ENCODE assay signal across 8 cellular contexts in the genomic region with DNA sequence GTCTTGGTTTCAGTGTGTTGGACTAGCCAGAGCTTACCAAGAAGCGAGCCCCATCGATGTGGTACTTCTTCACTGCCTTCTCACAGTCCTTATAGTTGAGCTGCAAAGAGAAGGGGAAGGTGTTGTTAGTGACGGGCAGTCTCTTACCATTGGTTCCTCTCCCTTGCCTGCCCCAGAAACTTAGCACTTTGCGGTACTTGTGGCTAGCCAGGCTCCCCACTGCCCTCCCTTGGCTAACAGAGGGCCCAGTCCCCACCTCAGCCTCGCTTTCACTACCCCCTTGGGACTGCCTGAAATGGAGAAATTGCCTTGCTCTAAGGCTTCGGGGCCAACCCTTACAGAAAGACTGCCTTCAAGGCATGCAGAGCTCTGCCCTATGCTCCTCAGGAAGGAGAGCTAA. TPM values are rescaled to one million over a fixed set of nuclear protein-coding genes. Genes with fewer than 3 reads are reported as not detected.
DNase-seq lines count a peak whose midpoint lies in the region; ATAC-seq and TF ChIP-seq lines count a peak whose summit lies in the region.

No MANE protein-coding gene starts in this region.

- no peaks in the 10 kb centered on the region for H3K9me3 ChIP-seq in Peyer's patch

- no peaks in the 10 kb centered on the region for H3K9me3 Mint-ChIP-seq in activated CD4-positive, alpha-beta T cell treated with anti-CD3 and anti-CD28 coated beads, Interleukin-2, amount 10 ng/mL, durations not matched to agents 7 days and 5 days

- H3K4me3 ChIP-seq in Peyer's patch = peak overlapping the region in 2 of 4 donors; percentile 9 to 60
- peak overlapping the region in 1 of 59 donors; percentile 7 for H3K4me3 ChIP-seq in dorsolateral prefrontal cortex

- ATAC-seq in HG02798 (IDR thresholded peaks at IDR 0.05; ENCODE audit: poor library complexity, unreplicated experiment) (peak; percentile 80), left cardiac atrium (peak; percentile 46 to 61)

- H3K4me3 Mint-ChIP-seq in activated CD4-positive, alpha-beta T cell treated with anti-CD3 and anti-CD28 coated beads, Interleukin-2, amount 10 ng/mL, durations not matched to agents 7 days and 5 days = peak overlapping the region; percentile 96

- peaks cover 0 to 11% (median 5%) of the 10 kb centered on the region in 4 donors for H3K4me1 ChIP-seq in Peyer's patch

- DNase-seq in activated CD4-positive, alpha-beta T cell treated with anti-CD3 and anti-CD28 coated beads, Interleukin-2, amount 10 ng/mL, durations not matched to agents 7 days and 5 days = peak; percentile 60
- DNase-seq in activated CD4-positive, alpha-beta T cell treated with anti-CD3 and anti-CD28 coated beads, Interleukin-2, amount 50 U/mL, for 1 hour = no peak
- DNase-seq in Peyer's patch (peak in 2 of 3 donors; percentile 88 to 92), left cardiac atrium (no peak), kidney tubule cell (ENCODE audit: low spot score) (no peak), dorsolateral prefrontal cortex (no peak), LoVo (ENCODE audit: low spot score) (no peak)

- H3K36me3 ChIP-seq in Peyer's patch = no peaks in the 10 kb centered on the region

- TF ChIP-seq POLR2A in Peyer's patch (IDR thresholded peaks at IDR 0.05) = no peak

- H3K27me3 Mint-ChIP-seq in activated CD4-positive, alpha-beta T cell treated with anti-CD3 and anti-CD28 coated beads, Interleukin-2, amount 10 ng/mL, durations not matched to agents 7 days and 5 days = no peaks in the 10 kb centered on the region

- no peaks in the 10 kb centered on the region for H3K27me3 ChIP-seq in Peyer's patch
- H3K27me3 ChIP-seq in dorsolateral prefrontal cortex = no peaks in the 10 kb centered on the region

- peak overlapping the region in 3 of 4 donors; percentile 18 to 33 (median 22) for H3K27ac ChIP-seq in Peyer's patch
- H3K27ac ChIP-seq in dorsolateral prefrontal cortex = no peak overlapping the region

- peak overlapping the region; percentile 79 for H3K27ac Mint-ChIP-seq in activated CD4-positive, alpha-beta T cell treated with anti-CD3 and anti-CD28 coated beads, Interleukin-2, amount 10 ng/mL, durations not matched to agents 7 days and 5 days

- H3K36me3 Mint-ChIP-seq in activated CD4-positive, alpha-beta T cell treated with anti-CD3 and anti-CD28 coated beads, Interleukin-2, amount 10 ng/mL, durations not matched to agents 7 days and 5 days (ENCODE audit: low read depth) = peaks cover 93% of the 10 kb centered on the region

- no peak for TF ChIP-seq CTCF in Peyer's patch (IDR thresholded peaks at IDR 0.05)
- no peak for TF ChIP-seq CTCF in dorsolateral prefrontal cortex (IDR thresholded peaks at IDR 0.05 in 54 of 56, conservative IDR thresholded peaks at IDR 0.05 in 2 of 56; ENCODE audit: low read depth in 1 of 56, partially characterized antibody in 56 of 56)

- CTCF ChIA-PET in activated CD4-positive, alpha-beta T cell treated with anti-CD3 and anti-CD28 coated beads, Interleukin-2, amount 10 ng/mL, durations not matched to agents 7 days and 5 days (lab: Charles Lee) = interaction anchor here (0.5 to 8.0 kb wide), 10 partner anchors 10 to 620 kb away, joined by 3 to 47 read pairs (median 6); no protein-coding TSS in a partner anchor

- intact Hi-C loops in left cardiac atrium (cut with DNase I) = no loop called here
- intact Hi-C loops in dorsolateral prefrontal cortex (cut with DNase I) = no loop called here

- H3K4me1 Mint-ChIP-seq in activated CD4-positive, alpha-beta T cell treated with anti-CD3 and anti-CD28 coated beads, Interleukin-2, amount 10 ng/mL, durations not matched to agents 7 days and 5 days = peaks cover 71% of the 10 kb centered on the region

- POLR2A ChIA-PET in activated CD4-positive, alpha-beta T cell treated with anti-CD3 and anti-CD28 coated beads, Interleukin-2, amount 10 ng/mL, durations not matched to agents 7 days and 5 days (lab: Charles Lee) = interaction anchor here (0.5 to 3.1 kb wide), 5 partner anchors 10 to 38 kb away, joined by 3 to 14 read pairs (median 6); no protein-coding TSS in a partner anchor

RNA-seq across cellular contexts. Expression of a gene that starts 4.3 kb away (rescaled TPM):
- total RNA-seq in activated CD4-positive, alpha-beta T cell treated with anti-CD3 and anti-CD28 coated beads, Interleukin-2, amount 10 ng/mL, durations not matched to agents 7 days and 5 days = 100 to 1,000 TPM; 285 to 309 TPM
- total RNA-seq in Peyer's patch (100 to 1,000 TPM in 1 of 4 donors, 10 to 100 TPM in 3; 27.1 to 139 (median 33.9) TPM), left cardiac atrium (10 to 100 TPM; 10.6 to 12.3 TPM), dorsolateral prefrontal cortex (10 to 100 TPM in 113 of 120 experiments, 1 to 10 TPM in 7; 7.5 to 44.4 (median 17.5) TPM)

Comparison
In these comparisons a context has a peak if more than half of its experiments do, and no peak if none do; other contexts are left out.
1. DNase-seq: peak in activated CD4-positive, alpha-beta T cell treated with anti-CD3 and anti-CD28 coated beads, Interleukin-2, amount 10 ng/mL, durations not matched to agents 7 days and 5 days (single experiment) and Peyer's patch (2 of 3); none in activated CD4-positive, alpha-beta T cell treated with anti-CD3 and anti-CD28 coated beads, Interleukin-2, amount 50 U/mL, for 1 hour (single experiment), left cardiac atrium (single experiment), kidney tubule cell (single experiment), dorsolateral prefrontal cortex (0 of 10) and LoVo (single experiment).
2. H3K27ac ChIP-seq: peak in Peyer's patch (3 of 4); none in dorsolateral prefrontal cortex (0 of 59).